24 cellular contexts compared by ENCODE assay signal in genomic region chr7:114854369-114854768, GRCh38.
"Had no signal": no experiment of that assay in that cellular context is flagged by ENCODE, and none has a peak within 500 bp of the region (broad histone marks: within the 10 kb centered on the region; RNA-seq: fewer than 3 reads in every experiment).

No MANE protein-coding gene starts in this region.

- FAIRE-seq: HTR-8/SVneo, K562 had no signal

- H3K27ac ChIP-seq: HL-60, KMS-11, SJCRH30 had no signal

- H3K36me3 ChIP-seq: SJCRH30 had no signal

- H3K4me2 ChIP-seq: KMS-11 had no signal

- H3K4me3 Mint-ChIP-seq: IgD-negative memory B cell had no signal

- H3K9me3 ChIP-seq: SJCRH30 had no signal

- H3K4me3 ChIP-seq: K562, SJCRH30 had no signal

- H3K27me3 Mint-ChIP-seq: IgD-negative memory B cell had no signal

- ATAC-seq: K562, Panc1, PC-3, Right ventricle myocardium inferior, SK-N-SH treated with all-trans-retinoic acid at 6 μM for 48 hours had no signal

- H3K36me3 Mint-ChIP-seq: IgD-negative memory B cell had no signal

- H3K9ac ChIP-seq: KMS-11 had no signal

- DNase-seq: Kasumi-1; MM.1S; NCI-H1105; NCI-H1417; NCI-H1436 treated with DMSO at 0.1 percent for 48 hours; NCI-H1694; NCI-H187 treated with DMSO at 0.1 percent for 48 hours; NCI-H2029 treated with DMSO at 0.1 percent for 48 hours; NCI-H2227 treated with DMSO at 0.1 percent for 48 hours; NCI-H524; NCI-H526 treated with DMSO at 0.1 percent for 48 hours; NCI-H774; NK-92 treated with Interleukin-12 subunit alpha and Interleukin-12 subunit beta, amount 100 ng/mL, for 24 hours; PC-3; SHP77 treated with DMSO at 0.1 percent for 48 hours; SJCRH30 had no signal

- H3K27me3 ChIP-seq: SJCRH30 had no signal

- H3K4me1 Mint-ChIP-seq: IgD-negative memory B cell had no signal
